ENCODE assay signal across 8 cellular contexts in genomic region chr16:88681084-88681680, GRCh38. TPM values are rescaled to one million over a fixed set of nuclear protein-coding genes. Genes with fewer than 3 reads are reported as not detected.
DNase-seq lines count a peak whose midpoint lies in the region; ATAC-seq, FAIRE-seq and TF ChIP-seq lines count a peak whose summit lies in the region.

No MANE protein-coding gene starts in this region.

- DNase-seq in HuH-7.5 (ENCODE audit: low spot score) (peak; percentile 97), kidney tubule cell (ENCODE audit: low spot score) (peak; percentile 48), NCI-H2081 (lab: John Stamatoyannopoulos, UW) (no peak), RCC 7860 (ENCODE audit: low spot score) (no peak), H54 (ENCODE audit: insufficient read length, low spot score) (no peak)
- DNase-seq in activated T-helper 2 cell treated with anti-CD3 and anti-CD28 coated beads, Interferon-gamma antibody, Interleukin-2, Interleukin-4, amounts not matched to agents 10 μg/mL and 5 μg/mL and 100 μg/mL, durations not matched to agents 14 hours and 24 hours and 36 hours (ENCODE audit: low spot score) = no peak

- H3K27me3 Mint-ChIP-seq in activated T-helper 2 cell treated with anti-CD3 and anti-CD28 coated beads, Interferon-gamma antibody, Interleukin-2, Interleukin-4, amounts not matched to agents 10 μg/mL and 5 μg/mL and 100 μg/mL, durations not matched to agents 14 hours and 24 hours and 36 hours (ENCODE audit: low read depth) = no peaks in the 10 kb centered on the region

- H3K4me1 Mint-ChIP-seq in activated T-helper 2 cell treated with anti-CD3 and anti-CD28 coated beads, Interferon-gamma antibody, Interleukin-2, Interleukin-4, amounts not matched to agents 10 μg/mL and 5 μg/mL and 100 μg/mL, durations not matched to agents 14 hours and 24 hours and 36 hours (ENCODE audit: low read depth) = peaks cover 24% of the 10 kb centered on the region

- FAIRE-seq in RCC 7860 (lab: Jason Lieb, UNC) (no peak), H54 (lab: Jason Lieb, UNC) (no peak)

- no peak overlapping the region for H3K4me3 Mint-ChIP-seq in activated T-helper 2 cell treated with anti-CD3 and anti-CD28 coated beads, Interferon-gamma antibody, Interleukin-2, Interleukin-4, amounts not matched to agents 10 μg/mL and 5 μg/mL and 100 μg/mL, durations not matched to agents 14 hours and 24 hours and 36 hours (ENCODE audit: low read depth)

- no peak for TF ChIP-seq POLR2A in H54 (IDR thresholded peaks at IDR 0.05; ENCODE audit: low read depth, low read length)

- intact Hi-C loops in activated T-helper 2 cell treated with anti-CD3 and anti-CD28 coated beads, Interferon-gamma antibody, Interleukin-2, Interleukin-4, amounts not matched to agents 10 μg/mL and 5 μg/mL and 100 μg/mL, durations not matched to agents 14 hours and 24 hours and 36 hours (cut with micrococcal nuclease) = loop anchor here (2.0 kb wide), 1 partner anchor 16 kb away; no protein-coding TSS in a partner anchor

- peak overlapping the region; percentile 84 for H3K27ac Mint-ChIP-seq in activated T-helper 2 cell treated with anti-CD3 and anti-CD28 coated beads, Interferon-gamma antibody, Interleukin-2, Interleukin-4, amounts not matched to agents 10 μg/mL and 5 μg/mL and 100 μg/mL, durations not matched to agents 14 hours and 24 hours and 36 hours

- peaks cover 3% of the 10 kb centered on the region for H3K36me3 Mint-ChIP-seq in activated T-helper 2 cell treated with anti-CD3 and anti-CD28 coated beads, Interferon-gamma antibody, Interleukin-2, Interleukin-4, amounts not matched to agents 10 μg/mL and 5 μg/mL and 100 μg/mL, durations not matched to agents 14 hours and 24 hours and 36 hours (ENCODE audit: low read depth)

- TF ChIP-seq CTCF in GM12875 (IDR thresholded peaks at IDR 0.05; ENCODE audit: borderline replicate concordance, insufficient read depth, low read depth, low read length) = peak; percentile 83

- H3K4me3 ChIP-seq in GM12875 (ENCODE audit: low read depth, low read length) = peak overlapping the region; percentile 34

- no peaks in the 10 kb centered on the region for H3K9me3 Mint-ChIP-seq in activated T-helper 2 cell treated with anti-CD3 and anti-CD28 coated beads, Interferon-gamma antibody, Interleukin-2, Interleukin-4, amounts not matched to agents 10 μg/mL and 5 μg/mL and 100 μg/mL, durations not matched to agents 14 hours and 24 hours and 36 hours

- no peak for ATAC-seq in HG02588 (IDR thresholded peaks at IDR 0.05; ENCODE audit: unreplicated experiment)

RNA-seq across cellular contexts. Expression of gene SNAI3, which starts 5.1 kb away (rescaled TPM):
- total RNA-seq in activated T-helper 2 cell treated with anti-CD3 and anti-CD28 coated beads, Interferon-gamma antibody, Interleukin-2, Interleukin-4, amounts not matched to agents 10 μg/mL and 5 μg/mL and 100 μg/mL, durations not matched to agents 14 hours and 24 hours and 36 hours = 2.0 and 2.3 TPM in 2 replicates

RNA-seq across cellular contexts. Expression of gene MVD, which starts 18.3 kb away (rescaled TPM):
- 132 and 137 TPM in 2 replicates for total RNA-seq in activated T-helper 2 cell treated with anti-CD3 and anti-CD28 coated beads, Interferon-gamma antibody, Interleukin-2, Interleukin-4, amounts not matched to agents 10 μg/mL and 5 μg/mL and 100 μg/mL, durations not matched to agents 14 hours and 24 hours and 36 hours

RNA-seq across cellular contexts. Expression of gene RNF166, which starts 25.0 kb away (rescaled TPM):
- 39.9 and 52.1 TPM in 2 replicates for total RNA-seq in activated T-helper 2 cell treated with anti-CD3 and anti-CD28 coated beads, Interferon-gamma antibody, Interleukin-2, Interleukin-4, amounts not matched to agents 10 μg/mL and 5 μg/mL and 100 μg/mL, durations not matched to agents 14 hours and 24 hours and 36 hours

RNA-seq across cellular contexts. Expression of gene CTU2, which starts 25.1 kb away (rescaled TPM):
- total RNA-seq in activated T-helper 2 cell treated with anti-CD3 and anti-CD28 coated beads, Interferon-gamma antibody, Interleukin-2, Interleukin-4, amounts not matched to agents 10 μg/mL and 5 μg/mL and 100 μg/mL, durations not matched to agents 14 hours and 24 hours and 36 hours = 43.8 and 43.9 TPM in 2 replicates

RNA-seq across cellular contexts. Expression of gene CYBA, which starts 30.3 kb away (rescaled TPM):
- total RNA-seq in activated T-helper 2 cell treated with anti-CD3 and anti-CD28 coated beads, Interferon-gamma antibody, Interleukin-2, Interleukin-4, amounts not matched to agents 10 μg/mL and 5 μg/mL and 100 μg/mL, durations not matched to agents 14 hours and 24 hours and 36 hours = 233 and 242 TPM in 2 replicates

Comparison
In these comparisons a context has a peak if more than half of its experiments do, and no peak if none do; other contexts are left out.
1. DNase-seq: peak in HuH-7.5 (single experiment) and kidney tubule cell (single experiment); none in activated T-helper 2 cell treated with anti-CD3 and anti-CD28 coated beads, Interferon-gamma antibody, Interleukin-2, Interleukin-4, amounts not matched to agents 10 μg/mL and 5 μg/mL and 100 μg/mL, durations not matched to agents 14 hours and 24 hours and 36 hours (single experiment), NCI-H2081 (0 of 2), RCC 7860 (single experiment) and H54 (single experiment).